ENCODE assay signal across 30 cellular contexts in the genomic region with DNA sequence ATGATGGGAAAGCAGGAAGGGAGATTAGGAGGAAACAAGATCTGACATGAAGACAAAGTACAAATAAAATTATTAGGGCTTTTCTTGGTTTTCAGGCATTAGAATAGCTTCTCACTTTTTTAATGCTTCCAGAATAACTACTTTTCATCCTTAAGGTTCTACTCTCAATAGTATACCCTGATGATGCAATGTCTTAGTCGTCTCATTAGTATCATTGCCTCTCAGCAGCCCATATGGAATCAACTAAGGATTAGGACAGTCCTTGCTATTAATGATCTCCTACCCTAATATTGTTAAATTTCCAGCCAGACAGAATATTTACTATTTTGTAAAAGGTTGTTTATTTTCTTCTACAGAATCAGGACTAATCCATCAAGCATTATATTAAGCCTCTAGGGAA.
"Had no signal": no experiment of that assay in that cellular context is flagged by ENCODE, and none has a peak within 500 bp of the region (broad histone marks: within the 10 kb centered on the region; RNA-seq: fewer than 3 reads in every experiment).

No MANE protein-coding gene starts in this region.

- H3K4me1 Mint-ChIP-seq: memory B cell; stimulated activated naive B cell treated with anti-CD40 and anti-IgM and Interleukin-4, amounts not matched to agents 10 μg/mL and 1 μg/mL and 100 μg/mL, for 72 hours had no signal

- H3K27ac ChIP-seq: esophagus muscularis mucosa, ovary, psoas muscle, stomach, thyroid gland, upper lobe of left lung, vagina had no signal

- H3K27me3 ChIP-seq: esophagus muscularis mucosa, ovary, stomach, thyroid gland, upper lobe of left lung, vagina had no signal

- H3K27me3 Mint-ChIP-seq: activated CD4-positive, alpha-beta memory T cell treated with anti-CD3 and anti-CD28 coated beads for 36 hours; activated CD4-positive, alpha-beta T cell treated with anti-CD3 and anti-CD28 coated beads, Interleukin-2, amount 10 ng/mL, durations not matched to agents 24 days and 14 days; memory B cell; naive thymus-derived CD4-positive, alpha-beta T cell; stimulated activated naive B cell treated with anti-CD40 and anti-IgM and Interleukin-4, amounts not matched to agents 10 μg/mL and 1 μg/mL and 100 μg/mL, for 72 hours had no signal

- H3K9me3 Mint-ChIP-seq: activated CD4-positive, alpha-beta memory T cell treated with anti-CD3 and anti-CD28 coated beads for 36 hours; activated CD4-positive, alpha-beta T cell treated with anti-CD3 and anti-CD28 coated beads, Interleukin-2, amount 10 ng/mL, durations not matched to agents 24 days and 14 days; activated T-helper 1 cell treated with anti-CD3 and anti-CD28 coated beads, Interleukin-12 subunit alpha, Interleukin-12 subunit beta, Interleukin-2, Interleukin-4 antibody, amounts not matched to agents 30 ng/mL and 10 ng/mL and 1 ng/mL, durations not matched to agents 14 hours and 24 hours and 36 hours; immature natural killer cell; memory B cell; naive thymus-derived CD4-positive, alpha-beta T cell; stimulated activated naive B cell treated with anti-CD40 and anti-IgM and Interleukin-4, amounts not matched to agents 10 μg/mL and 1 μg/mL and 100 μg/mL, for 72 hours; T-helper 1 cell treated with Interleukin-12 subunit alpha and Interleukin-12 subunit beta and Interleukin-4 antibody, amounts not matched to agents 30 μg/mL and 1 μg/mL, for 36 hours had no signal

- DNase-seq: activated CD4-positive, alpha-beta memory T cell treated with anti-CD3 and anti-CD28 coated beads for 36 hours; activated CD4-positive, alpha-beta T cell treated with anti-CD3 and anti-CD28 coated beads, Interleukin-2, amount 10 ng/mL, durations not matched to agents 24 days and 14 days; activated CD4-positive, CD25-positive, alpha-beta regulatory T cell treated with anti-CD3 and anti-CD28 coated beads, Interleukin-2, amount 50 U/mL, for 72 hours; activated gamma-delta T cell; activated naive CD4-positive, alpha-beta T cell treated with anti-CD3 and anti-CD28 coated beads, Interleukin-2, amount 50 U/mL, for 16 hours; anterior cingulate cortex; dermis blood vessel endothelial cell; effector CD4-positive, alpha-beta T cell; head of caudate nucleus; hippocampal formation; immature natural killer cell; kidney; left colon; midbrain; naive thymus-derived CD4-positive, alpha-beta T cell; ovary; psoas muscle; stimulated activated CD4-positive, alpha-beta T cell treated with anti-CD3 and anti-CD28 coated beads, Interleukin-1b, Interleukin-23, amount 100 ng/mL, for 48 hours; stimulated activated naive B cell treated with anti-CD40 and anti-IgM and Interleukin-4, amounts not matched to agents 10 μg/mL and 1 μg/mL and 100 μg/mL, for 72 hours; stomach; SW 1271; T1000; thyroid gland; upper lobe of left lung had no signal

- H3K4me3 Mint-ChIP-seq: activated CD4-positive, alpha-beta memory T cell treated with anti-CD3 and anti-CD28 coated beads for 36 hours; activated CD4-positive, alpha-beta T cell treated with anti-CD3 and anti-CD28 coated beads, Interleukin-2, amount 10 ng/mL, durations not matched to agents 24 days and 14 days; activated T-helper 1 cell treated with anti-CD3 and anti-CD28 coated beads, Interleukin-12 subunit alpha, Interleukin-12 subunit beta, Interleukin-2, Interleukin-4 antibody, amounts not matched to agents 30 ng/mL and 10 ng/mL and 1 ng/mL, durations not matched to agents 14 hours and 24 hours and 36 hours; immature natural killer cell; memory B cell; naive thymus-derived CD4-positive, alpha-beta T cell; stimulated activated naive B cell treated with anti-CD40 and anti-IgM and Interleukin-4, amounts not matched to agents 10 μg/mL and 1 μg/mL and 100 μg/mL, for 72 hours; T-helper 1 cell treated with Interleukin-12 subunit alpha and Interleukin-12 subunit beta and Interleukin-4 antibody, amounts not matched to agents 30 μg/mL and 1 μg/mL, for 36 hours had no signal

- H3K4me3 ChIP-seq: esophagus muscularis mucosa, ovary, psoas muscle, smooth muscle cell, stomach, thyroid gland, upper lobe of left lung, vagina had no signal

- H3K9me3 ChIP-seq: esophagus muscularis mucosa, ovary, psoas muscle, stomach, thyroid gland, upper lobe of left lung, vagina had no signal

- H3K27ac Mint-ChIP-seq: activated CD4-positive, alpha-beta memory T cell treated with anti-CD3 and anti-CD28 coated beads for 36 hours; activated CD4-positive, alpha-beta T cell treated with anti-CD3 and anti-CD28 coated beads, Interleukin-2, amount 10 ng/mL, durations not matched to agents 24 days and 14 days; activated T-helper 1 cell treated with anti-CD3 and anti-CD28 coated beads, Interleukin-12 subunit alpha, Interleukin-12 subunit beta, Interleukin-2, Interleukin-4 antibody, amounts not matched to agents 30 ng/mL and 10 ng/mL and 1 ng/mL, durations not matched to agents 14 hours and 24 hours and 36 hours; memory B cell; stimulated activated naive B cell treated with anti-CD40 and anti-IgM and Interleukin-4, amounts not matched to agents 10 μg/mL and 1 μg/mL and 100 μg/mL, for 72 hours; T-helper 1 cell treated with Interleukin-12 subunit alpha and Interleukin-12 subunit beta and Interleukin-4 antibody, amounts not matched to agents 30 μg/mL and 1 μg/mL, for 36 hours had no signal

- H3K36me3 ChIP-seq: ovary had no signal

- ATAC-seq: left colon; naive thymus-derived CD4-positive, alpha-beta T cell; psoas muscle; stimulated activated naive B cell treated with anti-CD40 and anti-IgM and Interleukin-4, amounts not matched to agents 10 μg/mL and 1 μg/mL and 100 μg/mL, for 72 hours had no signal

- H3K4me1 ChIP-seq: esophagus muscularis mucosa, psoas muscle, thyroid gland, upper lobe of left lung, vagina had no signal
